ENCODE assay signal across 8 cellular contexts in genomic region chr11:94740083-94740974, GRCh38. TPM values are rescaled to one million over a fixed set of nuclear protein-coding genes. Genes with fewer than 3 reads are reported as not detected.
DNase-seq lines count a peak whose midpoint lies in the region; ATAC-seq lines count a peak whose summit lies in the region.

No MANE protein-coding gene starts in this region.

- intact Hi-C loops in activated CD4-positive, alpha-beta memory T cell treated with anti-CD3 and anti-CD28 coated beads for 36 hours (cut with micrococcal nuclease), result no loop called here

- peak; percentile 25 for ATAC-seq in HG03460 (IDR thresholded peaks at IDR 0.05; ENCODE audit: unreplicated experiment)
- ATAC-seq in HG03159 (IDR thresholded peaks at IDR 0.05; ENCODE audit: unreplicated experiment), result no peak

- CTCF ChIA-PET in activated CD4-positive, alpha-beta memory T cell treated with anti-CD3 and anti-CD28 coated beads for 36 hours (lab: Charles Lee), result interaction anchor here (1.3 kb wide), 1 partner anchor 158 kb away, joined by 4 read pairs; no protein-coding TSS in a partner anchor

- H3K27me3 Mint-ChIP-seq in activated CD4-positive, alpha-beta memory T cell treated with anti-CD3 and anti-CD28 coated beads for 36 hours, result peaks cover 25% of the 10 kb centered on the region

- no peaks in the 10 kb centered on the region for H3K9me3 Mint-ChIP-seq in activated CD4-positive, alpha-beta memory T cell treated with anti-CD3 and anti-CD28 coated beads for 36 hours

- peaks cover 15% of the 10 kb centered on the region for H3K4me1 Mint-ChIP-seq in activated CD4-positive, alpha-beta memory T cell treated with anti-CD3 and anti-CD28 coated beads for 36 hours (ENCODE audit: low read depth)

- peak; percentile 85 for DNase-seq in DMS79 treated with DMSO at 0.1 percent for 48 hours (lab: John Stamatoyannopoulos, UW)
- DNase-seq in activated CD4-positive, alpha-beta memory T cell treated with anti-CD3 and anti-CD28 coated beads for 36 hours, result no peak
- peak; percentile 24 for DNase-seq in germinal center (ENCODE audit: low spot score)
- peak in 42 of 56 donors; percentile 2 to 79 (median 34) for DNase-seq in nucleus accumbens (lab: John Stamatoyannopoulos, UW)
- no peak for DNase-seq in stimulated activated naive CD4-positive, alpha-beta T cell (lab: John Stamatoyannopoulos, UW)
- DNase-seq in Kasumi-1 (lab: John Stamatoyannopoulos, UW), result no peak

- no peak overlapping the region for H3K27ac Mint-ChIP-seq in activated CD4-positive, alpha-beta memory T cell treated with anti-CD3 and anti-CD28 coated beads for 36 hours

- POLR2A ChIA-PET in activated CD4-positive, alpha-beta memory T cell treated with anti-CD3 and anti-CD28 coated beads for 36 hours (lab: Charles Lee), result no interaction called here

- peak overlapping the region; percentile 52 for H3K4me3 Mint-ChIP-seq in activated CD4-positive, alpha-beta memory T cell treated with anti-CD3 and anti-CD28 coated beads for 36 hours

- no peaks in the 10 kb centered on the region for H3K36me3 Mint-ChIP-seq in activated CD4-positive, alpha-beta memory T cell treated with anti-CD3 and anti-CD28 coated beads for 36 hours

RNA-seq across cellular contexts. Expression of gene AMOTL1, which starts 27.8 kb away (rescaled TPM):
- total RNA-seq in activated CD4-positive, alpha-beta memory T cell treated with anti-CD3 and anti-CD28 coated beads for 36 hours, result under 1 TPM; 0.24 to 0.31 TPM

Comparison
In these comparisons a context has a peak if more than half of its experiments do, and no peak if none do; other contexts are left out.
1. DNase-seq: peak in DMS79 treated with DMSO at 0.1 percent for 48 hours (single experiment), germinal center (single experiment) and nucleus accumbens (42 of 56); none in activated CD4-positive, alpha-beta memory T cell treated with anti-CD3 and anti-CD28 coated beads for 36 hours (single experiment), stimulated activated naive CD4-positive, alpha-beta T cell (0 of 6) and Kasumi-1 (0 of 2).